ENCODE assay signal across 8 cellular contexts in genomic region chr15:78938608-78939488, GRCh38. TPM values are rescaled to one million over a fixed set of nuclear protein-coding genes. Genes with fewer than 3 reads are reported as not detected.
DNase-seq lines count a peak whose midpoint lies in the region; ATAC-seq lines count a peak whose summit lies in the region.

No MANE protein-coding gene starts in this region.

- H2BK12ac ChIP-seq in neuronal stem cell (ENCODE audit: low read length) = no peak overlapping the region

- peak overlapping the region; percentile 83 to 97 (median 91) for H3K27ac ChIP-seq in BLaER1 treated with 17β-estradiol and CSF1 and Interleukin-3, amounts not matched to agents 10 nM and 100 nM
- no peak overlapping the region for H3K27ac ChIP-seq in neuronal stem cell (replicated peaks; ENCODE audit: low read length)

- no peak overlapping the region for H4K91ac ChIP-seq in neuronal stem cell (ENCODE audit: low read depth, low read length, poor library complexity)

- DNase-seq in activated naive CD4-positive, alpha-beta T cell treated with anti-CD3 and anti-CD28 coated beads, Interleukin-2, amount 50 U/mL, for 72 hours (ENCODE audit: low spot score in 2 of 2) = no peak
- DNase-seq in dermis blood vessel endothelial cell (no peak), neuronal stem cell (ENCODE audit: low spot score) (no peak), head of caudate nucleus (no peak)
- no peak for DNase-seq in stimulated activated CD4-positive, alpha-beta T cell treated with anti-CD3 and anti-CD28 coated beads, Interleukin-4, amount 100 ng/mL, for 1 hour

- ATAC-seq in GM19043 (IDR thresholded peaks at IDR 0.05; ENCODE audit: low read depth, unreplicated experiment) (peak; percentile 69), HG03135 (IDR thresholded peaks at IDR 0.05; ENCODE audit: unreplicated experiment) (peak; percentile 55)
- ATAC-seq in activated naive CD4-positive, alpha-beta T cell treated with anti-CD3 and anti-CD28 coated beads, Interleukin-2, amount 50 U/mL, for 72 hours = peak; percentile 53 to 60

- no peaks in the 10 kb centered on the region for H3K79me1 ChIP-seq in neuronal stem cell (ENCODE audit: low read depth, low read length)

- H4K8ac ChIP-seq in neuronal stem cell (ENCODE audit: low read depth, low read length) = no peak overlapping the region

- H3K4me1 ChIP-seq in BLaER1 treated with 17β-estradiol and CSF1 and Interleukin-3, amounts not matched to agents 10 nM and 100 nM = peaks cover 71 to 96% (median 83%) of the 10 kb centered on the region in 10 experiments
- H3K4me1 ChIP-seq in neuronal stem cell (ENCODE audit: control insufficient read depth in 2 of 2, insufficient read depth in 1 of 2, low read depth in 1 of 2, low read length in 2 of 2) = peaks cover 0 to 3% of the 10 kb centered on the region in 2 donors

- H3K4me2 ChIP-seq in BLaER1 treated with 17β-estradiol and CSF1 and Interleukin-3, amounts not matched to agents 10 nM and 100 nM = peak overlapping the region; percentile 75 to 100 (median 86)
- no peak overlapping the region for H3K4me2 ChIP-seq in neuronal stem cell (ENCODE audit: insufficient read depth, low read length, poor library complexity, severe bottlenecking)

- no peak overlapping the region for H2AFZ ChIP-seq in neuronal stem cell (ENCODE audit: low read length)

- no peaks in the 10 kb centered on the region for H3K9me3 ChIP-seq in BLaER1 treated with 17β-estradiol and CSF1 and Interleukin-3, amounts not matched to agents 10 nM and 100 nM (replicated peaks in 1 of 11)
- no peaks in the 10 kb centered on the region for H3K9me3 ChIP-seq in neuronal stem cell (replicated peaks in 1 of 2; ENCODE audit: control insufficient read depth in 2 of 2, insufficient read depth in 1 of 2, low read depth in 1 of 2, low read length in 2 of 2)

- H2BK5ac ChIP-seq in neuronal stem cell (ENCODE audit: low read length) = no peak overlapping the region

- peak overlapping the region in 10 of 11 experiments; percentile 30 to 88 (median 82); a peak in 17 of 22 replicates for H3K9ac ChIP-seq in BLaER1 treated with 17β-estradiol and CSF1 and Interleukin-3, amounts not matched to agents 10 nM and 100 nM
- H3K9ac ChIP-seq in neuronal stem cell (ENCODE audit: low read depth, low read length, poor library complexity) = no peak overlapping the region

- H3K23ac ChIP-seq in neuronal stem cell (ENCODE audit: low read depth, low read length, poor library complexity) = no peak overlapping the region

- peaks cover 12 to 74% (median 32%) of the 10 kb centered on the region in 11 experiments; a peak in 21 of 22 replicates for H3K36me3 ChIP-seq in BLaER1 treated with 17β-estradiol and CSF1 and Interleukin-3, amounts not matched to agents 10 nM and 100 nM
- H3K36me3 ChIP-seq in neuronal stem cell (replicated peaks in 1 of 2; ENCODE audit: control insufficient read depth in 2 of 2, insufficient read depth in 2 of 2, low read length in 2 of 2) = no peaks in the 10 kb centered on the region

- H3K9me3 Mint-ChIP-seq in activated naive CD4-positive, alpha-beta T cell treated with anti-CD3 and anti-CD28 coated beads, Interleukin-2, amount 50 U/mL, for 72 hours = peaks cover 0 to 3% of the 10 kb centered on the region in 2 donors

- H3K27me3 ChIP-seq in BLaER1 treated with 17β-estradiol and CSF1 and Interleukin-3, amounts not matched to agents 10 nM and 100 nM = no peaks in the 10 kb centered on the region
- H3K27me3 ChIP-seq in neuronal stem cell (ENCODE audit: control insufficient read depth in 3 of 3, insufficient read depth in 3 of 3, low read depth in 1 of 3, low read length in 3 of 3) = peaks cover 0 to 16% (median 8%) of the 10 kb centered on the region in 3 experiments

- no peak overlapping the region for H2BK15ac ChIP-seq in neuronal stem cell (ENCODE audit: low read length)

- no peak overlapping the region for H3K18ac ChIP-seq in neuronal stem cell (ENCODE audit: low read length)

- H3K36me3 Mint-ChIP-seq in activated naive CD4-positive, alpha-beta T cell treated with anti-CD3 and anti-CD28 coated beads, Interleukin-2, amount 50 U/mL, for 72 hours = peaks cover 0 to 4% of the 10 kb centered on the region in 2 donors

- no peak overlapping the region for H2AK5ac ChIP-seq in neuronal stem cell (ENCODE audit: low read depth, low read length)

- H3K4me3 ChIP-seq in BLaER1 treated with 17β-estradiol and CSF1 and Interleukin-3, amounts not matched to agents 10 nM and 100 nM = peak overlapping the region in 7 of 10 experiments; percentile 5 to 51 (median 32); a peak in 8 of 20 replicates
- H3K4me3 ChIP-seq in neuronal stem cell (ENCODE audit: low read length in 2 of 2) = no peak overlapping the region

- peak overlapping the region in 1 of 2 donors; percentile 61 for H3K27ac Mint-ChIP-seq in activated naive CD4-positive, alpha-beta T cell treated with anti-CD3 and anti-CD28 coated beads, Interleukin-2, amount 50 U/mL, for 72 hours

- H4K20me1 ChIP-seq in BLaER1 treated with 17β-estradiol and CSF1 and Interleukin-3, amounts not matched to agents 10 nM and 100 nM = peaks cover 0 to 10% (median 0%) of the 10 kb centered on the region in 11 experiments; a peak in 2 of 22 replicates

- intact Hi-C loops in head of caudate nucleus (cut with DNase I) = no loop called here

- no peak overlapping the region for H2BK120ac ChIP-seq in neuronal stem cell (ENCODE audit: low read depth, low read length)

- H3K14ac ChIP-seq in neuronal stem cell (ENCODE audit: low read length) = no peak overlapping the region

- no CpG with 5 or more reads among the region's 6 CpGs for WGBS in neuronal stem cell (ENCODE audit: extremely low coverage in 2 of 2, insufficient read length in 2 of 2, insufficient replicate concordance in 1 of 2), 2 donors

- H3K4ac ChIP-seq in neuronal stem cell (ENCODE audit: low read length) = no peak overlapping the region

RNA-seq across cellular contexts. Expression of gene CTSH, which starts 6.0 kb away (rescaled TPM):
- 10 to 100 TPM in 1 of 2 donors, 1 to 10 TPM in 1; 8.4 to 11.1 TPM for total RNA-seq in activated naive CD4-positive, alpha-beta T cell treated with anti-CD3 and anti-CD28 coated beads, Interleukin-2, amount 50 U/mL, for 72 hours
- 25.0 and 50.2 TPM in 2 replicates for total RNA-seq in dermis blood vessel endothelial cell
- 7.8 TPM for polyA plus RNA-seq in neuronal stem cell (2013, experiment 1 of 2)
- polyA plus RNA-seq in neuronal stem cell (2013, experiment 2 of 2) = 8.7 TPM

Comparison
In these comparisons a context has a peak if more than half of its experiments do, and no peak if none do; other contexts are left out.
1. H3K4me3 ChIP-seq: peak in BLaER1 treated with 17β-estradiol and CSF1 and Interleukin-3, amounts not matched to agents 10 nM and 100 nM (7 of 10); none in neuronal stem cell (0 of 2).
2. Peak in every context shown above with its lines, with median percentiles within 50 percentile points of each other: ATAC-seq.